18 cellular contexts compared by ENCODE assay signal in genomic region chr11:608751-609354, GRCh38. TPM values are rescaled to one million over a fixed set of nuclear protein-coding genes. Genes with fewer than 3 reads are reported as not detected.
DNase-seq lines count a peak whose midpoint lies in the region; ATAC-seq and TF ChIP-seq lines count a peak whose summit lies in the region.
"Had no signal": no experiment of that assay in that cellular context is flagged by ENCODE, and none has a peak within 500 bp of the region (broad histone marks: within the 10 kb centered on the region; RNA-seq: fewer than 3 reads in every experiment).

No MANE protein-coding gene starts in this region.

- H2BK5ac ChIP-seq in trophoblast cell (ENCODE audit: low read depth, low read length, poor library complexity) = no peak overlapping the region

- no CpG with 5 or more reads among the region's 37 CpGs for WGBS in trophoblast cell (ENCODE audit: extremely low coverage, insufficient coverage, insufficient read length)

- H3K23ac ChIP-seq in trophoblast cell (ENCODE audit: low read length) = no peak overlapping the region

- no peaks in the 10 kb centered on the region for H3K9me3 Mint-ChIP-seq in activated T-cell treated with anti-CD3 and anti-CD28 coated beads, Interleukin-2, amount 50 U/mL, for 24 hours
- no peaks in the 10 kb centered on the region for H3K9me3 Mint-ChIP-seq in activated T-cell treated with anti-CD3 and anti-CD28 coated beads, Interleukin-2, amount 50 U/mL, for 4 hours
- H3K9me3 Mint-ChIP-seq in CD4-positive, alpha-beta T cell = no peaks in the 10 kb centered on the region
- H3K9me3 Mint-ChIP-seq in chondrocyte (ENCODE audit: low read depth) = no peaks in the 10 kb centered on the region
- no peaks in the 10 kb centered on the region for H3K9me3 Mint-ChIP-seq in neural progenitor cell

- no peak for DNase-seq in activated T-cell treated with anti-CD3 and anti-CD28 coated beads, Interleukin-2, amount 50 U/mL, for 24 hours
- DNase-seq in activated T-cell treated with anti-CD3 and anti-CD28 coated beads, Interleukin-2, amount 50 U/mL, for 4 hours = no peak
- no peak for DNase-seq in CD4-positive, alpha-beta T cell
- DNase-seq in chondrocyte (ENCODE audit: low spot score) (no peak), neural progenitor cell (ENCODE audit: low spot score) (no peak), trophoblast cell (no peak)
- DNase-seq: CD4-positive, CD25-positive, alpha-beta regulatory T cell; DND-41; GF-D8; KBM-7; NCI-H1436 treated with DMSO at 0.1 percent for 48 hours; NCI-H446; PC-9; SHP77 treated with DMSO at 0.1 percent for 48 hours had no signal

- no peak overlapping the region for H4K12ac ChIP-seq in trophoblast cell (ENCODE audit: low read depth, low read length)

- no peaks in the 10 kb centered on the region for H3K9me3 ChIP-seq in CD4-positive, alpha-beta T cell (ENCODE audit: control insufficient read depth, low read length)
- no peaks in the 10 kb centered on the region for H3K9me3 ChIP-seq in neural progenitor cell (ENCODE audit: low read depth)
- no peaks in the 10 kb centered on the region for H3K9me3 ChIP-seq in trophoblast cell (ENCODE audit: insufficient read depth, low read depth, low read length)
- H3K9me3 ChIP-seq: A549 had no signal

- H3K4me3 ChIP-seq in neural progenitor cell = no peak overlapping the region
- no peak overlapping the region for H3K4me3 ChIP-seq in trophoblast cell (ENCODE audit: low read depth, low read length)
- H3K4me3 ChIP-seq: A549, PC-9 had no signal

- H3K36me3 ChIP-seq in neural progenitor cell (no peaks in the 10 kb centered on the region), trophoblast cell (ENCODE audit: control insufficient read depth in 1 of 2, insufficient read depth in 2 of 2, low read length in 2 of 2) (peaks cover 93 to 95% of the 10 kb centered on the region in 2 experiments)

- H3K4me1 ChIP-seq in neural progenitor cell (no peaks in the 10 kb centered on the region), trophoblast cell (ENCODE audit: control insufficient read depth in 1 of 2, insufficient read depth in 2 of 2, low read length in 2 of 2) (peaks cover 3% of the 10 kb centered on the region in 2 experiments)

- no peak overlapping the region for H2BK12ac ChIP-seq in trophoblast cell (ENCODE audit: low read length)

- H3K36me3 Mint-ChIP-seq in activated T-cell treated with anti-CD3 and anti-CD28 coated beads, Interleukin-2, amount 50 U/mL, for 24 hours (ENCODE audit: low read depth) = peaks cover 84% of the 10 kb centered on the region
- peaks cover 22% of the 10 kb centered on the region for H3K36me3 Mint-ChIP-seq in activated T-cell treated with anti-CD3 and anti-CD28 coated beads, Interleukin-2, amount 50 U/mL, for 4 hours (ENCODE audit: insufficient read depth)
- H3K36me3 Mint-ChIP-seq in CD4-positive, alpha-beta T cell (ENCODE audit: low read depth) = peaks cover 53% of the 10 kb centered on the region
- H3K36me3 Mint-ChIP-seq in chondrocyte (ENCODE audit: low read depth) (peaks cover 25% of the 10 kb centered on the region), neural progenitor cell (peaks cover 16% of the 10 kb centered on the region)

- H3K4me3 Mint-ChIP-seq in activated T-cell treated with anti-CD3 and anti-CD28 coated beads, Interleukin-2, amount 50 U/mL, for 24 hours = no peak overlapping the region
- no peak overlapping the region for H3K4me3 Mint-ChIP-seq in activated T-cell treated with anti-CD3 and anti-CD28 coated beads, Interleukin-2, amount 50 U/mL, for 4 hours
- no peak overlapping the region for H3K4me3 Mint-ChIP-seq in CD4-positive, alpha-beta T cell
- H3K4me3 Mint-ChIP-seq in chondrocyte (ENCODE audit: unreplicated experiment) (no peak overlapping the region), neural progenitor cell (no peak overlapping the region)

- H3K27ac ChIP-seq in CD4-positive, alpha-beta T cell (ENCODE audit: low read depth, low read length) = no peak overlapping the region
- H3K27ac ChIP-seq in neural progenitor cell = no peak overlapping the region
- H3K27ac ChIP-seq in trophoblast cell (ENCODE audit: low read depth, low read length) = no peak overlapping the region
- H3K27ac ChIP-seq: A549, HL-60, PC-9 had no signal

- no peak overlapping the region for H4K91ac ChIP-seq in trophoblast cell (ENCODE audit: low read depth, low read length)

- CTCF ChIA-PET in CD4-positive, alpha-beta T cell (lab: Charles Lee) = no interaction called here

- H3K9ac ChIP-seq in neural progenitor cell = no peak overlapping the region
- H3K9ac ChIP-seq in trophoblast cell (ENCODE audit: low read length) = no peak overlapping the region

- H3K4me1 Mint-ChIP-seq in activated T-cell treated with anti-CD3 and anti-CD28 coated beads, Interleukin-2, amount 50 U/mL, for 24 hours (ENCODE audit: low read depth) = peaks cover 7% of the 10 kb centered on the region
- H3K4me1 Mint-ChIP-seq in activated T-cell treated with anti-CD3 and anti-CD28 coated beads, Interleukin-2, amount 50 U/mL, for 4 hours (ENCODE audit: low read depth) = peaks cover 2% of the 10 kb centered on the region
- peaks cover 5% of the 10 kb centered on the region for H3K4me1 Mint-ChIP-seq in CD4-positive, alpha-beta T cell (ENCODE audit: low read depth)
- H3K4me1 Mint-ChIP-seq in chondrocyte (ENCODE audit: low read depth) = no peaks in the 10 kb centered on the region
- no peaks in the 10 kb centered on the region for H3K4me1 Mint-ChIP-seq in neural progenitor cell

- H3F3A ChIP-seq in neural progenitor cell (ENCODE audit: low read depth) = peaks cover 17% of the 10 kb centered on the region

- peak overlapping the region; percentile 57 for H3K27ac Mint-ChIP-seq in activated T-cell treated with anti-CD3 and anti-CD28 coated beads, Interleukin-2, amount 50 U/mL, for 24 hours
- peak overlapping the region; percentile 65 for H3K27ac Mint-ChIP-seq in CD4-positive, alpha-beta T cell
- peak overlapping the region; percentile 49 for H3K27ac Mint-ChIP-seq in chondrocyte (ENCODE audit: unreplicated experiment)
- H3K27ac Mint-ChIP-seq in neural progenitor cell = peak overlapping the region; percentile 46
- H3K27ac Mint-ChIP-seq: CD4-positive, CD25-positive, alpha-beta regulatory T cell had no signal

- POLR2A ChIA-PET in CD4-positive, alpha-beta T cell (lab: Charles Lee) = no interaction called here

- intact Hi-C loops in CD4-positive, alpha-beta T cell (cut with DNase I, micrococcal nuclease) = no loop called here

- H3K4me2 ChIP-seq in neural progenitor cell = no peak overlapping the region
- no peak overlapping the region for H3K4me2 ChIP-seq in trophoblast cell (ENCODE audit: low read length)
- H3K4me2 ChIP-seq: A549, PC-9 had no signal

- H3K27me3 ChIP-seq in CD4-positive, alpha-beta T cell (ENCODE audit: control insufficient read depth, insufficient read depth, low read length) = no peaks in the 10 kb centered on the region
- no peaks in the 10 kb centered on the region for H3K27me3 ChIP-seq in neural progenitor cell
- no peaks in the 10 kb centered on the region for H3K27me3 ChIP-seq in trophoblast cell (ENCODE audit: insufficient read depth, low read length)

- no peak overlapping the region for H3K4ac ChIP-seq in trophoblast cell (ENCODE audit: low read depth, low read length)

- TF ChIP-seq CTCF in CD4-positive, alpha-beta T cell (IDR thresholded peaks at IDR 0.05) = no peak
- no peak for TF ChIP-seq CTCF in chondrocyte (IDR thresholded peaks at IDR 0.05)
- TF ChIP-seq CTCF in neural progenitor cell (IDR thresholded peaks at IDR 0.05) = no peak

- no peak for ATAC-seq in activated T-cell treated with anti-CD3 and anti-CD28 coated beads, Interleukin-2, amount 50 U/mL, for 4 hours
- ATAC-seq in CD4-positive, alpha-beta T cell (ENCODE audit: poor library complexity) = no peak
- ATAC-seq in HG02840 (IDR thresholded peaks at IDR 0.05; ENCODE audit: low FRiP score, unreplicated experiment) (no peak), GM18867 (IDR thresholded peaks at IDR 0.05; ENCODE audit: unreplicated experiment) (no peak)
- ATAC-seq: A549 had no signal

- H3K27me3 Mint-ChIP-seq in activated T-cell treated with anti-CD3 and anti-CD28 coated beads, Interleukin-2, amount 50 U/mL, for 24 hours = no peaks in the 10 kb centered on the region
- H3K27me3 Mint-ChIP-seq in activated T-cell treated with anti-CD3 and anti-CD28 coated beads, Interleukin-2, amount 50 U/mL, for 4 hours (ENCODE audit: low read depth) = no peaks in the 10 kb centered on the region
- no peaks in the 10 kb centered on the region for H3K27me3 Mint-ChIP-seq in CD4-positive, alpha-beta T cell
- H3K27me3 Mint-ChIP-seq in chondrocyte (ENCODE audit: low read depth) = no peaks in the 10 kb centered on the region
- peaks cover 13% of the 10 kb centered on the region for H3K27me3 Mint-ChIP-seq in neural progenitor cell (ENCODE audit: insufficient read depth, low read depth)
- H3K27me3 Mint-ChIP-seq: CD4-positive, CD25-positive, alpha-beta regulatory T cell had no signal

- H3K79me1 ChIP-seq in trophoblast cell (ENCODE audit: low read length) = no peaks in the 10 kb centered on the region

- no peak overlapping the region for H2BK120ac ChIP-seq in trophoblast cell (ENCODE audit: insufficient read depth, low read length, poor library complexity)

- H3K79me2 ChIP-seq in neural progenitor cell (ENCODE audit: low read depth) (no peaks in the 10 kb centered on the region), trophoblast cell (ENCODE audit: control insufficient read depth, insufficient read depth, low read length, poor library complexity) (no peaks in the 10 kb centered on the region)

- H2AK5ac ChIP-seq in trophoblast cell (ENCODE audit: low read length) = no peak overlapping the region

- H4K8ac ChIP-seq in trophoblast cell (ENCODE audit: low read depth, low read length) = no peak overlapping the region

- H3K14ac ChIP-seq in trophoblast cell (ENCODE audit: low read length) = no peak overlapping the region

- no peak overlapping the region for H3K18ac ChIP-seq in trophoblast cell (ENCODE audit: low read length)

- peaks cover 41% of the 10 kb centered on the region for H4K20me1 ChIP-seq in neural progenitor cell (ENCODE audit: low read depth)

- H2AFZ ChIP-seq in neural progenitor cell (replicated peaks) = no peak overlapping the region
- no peak overlapping the region for H2AFZ ChIP-seq in trophoblast cell (ENCODE audit: insufficient read depth, low read length, poor library complexity)
- H2AFZ ChIP-seq: PC-9 had no signal

RNA-seq across cellular contexts. Expression of gene IRF7, which starts 6.9 kb away (rescaled TPM):
- total RNA-seq in activated T-cell treated with anti-CD3 and anti-CD28 coated beads, Interleukin-2, amount 50 U/mL, for 4 hours = 10 to 100 TPM; 16.3 to 26.7 (median 17.7) TPM
- 10 to 100 TPM; 36.5 to 37.7 TPM for total RNA-seq in CD4-positive, alpha-beta T cell
- total RNA-seq in chondrocyte (6.5 to 11.4 TPM (median 7.7 TPM) in 3 replicates), neural progenitor cell (ENCODE audit: low replicate concordance) (4.3 and 18.4 TPM in 2 replicates)
- 10.6 and 11.1 TPM in 2 replicates for polyA plus RNA-seq in trophoblast cell (2013)

RNA-seq across cellular contexts. Expression of gene CDHR5, which starts 15.9 kb away (rescaled TPM):
- not detected for total RNA-seq in activated T-cell treated with anti-CD3 and anti-CD28 coated beads, Interleukin-2, amount 50 U/mL, for 4 hours
- not detected for total RNA-seq in CD4-positive, alpha-beta T cell
- total RNA-seq in chondrocyte = not detected in 3 replicates
- not detected in 2 replicates for total RNA-seq in neural progenitor cell (ENCODE audit: low replicate concordance)
- polyA plus RNA-seq in trophoblast cell (2013) = 0.03 and 0.04 TPM in 2 replicates
- total RNA-seq: CD4-positive, CD25-positive, alpha-beta regulatory T cell; PC-9 had no signal
- polyA plus RNA-seq: CD4-positive, CD25-positive, alpha-beta regulatory T cell had no signal

RNA-seq across cellular contexts. Expression of gene SCT, which starts 18.1 kb away (rescaled TPM):
- total RNA-seq in activated T-cell treated with anti-CD3 and anti-CD28 coated beads, Interleukin-2, amount 50 U/mL, for 4 hours = not detected
- total RNA-seq in CD4-positive, alpha-beta T cell = not detected
- total RNA-seq in chondrocyte = 0.72 TPM in 1 of 3 replicates, not detected in the others
- total RNA-seq in neural progenitor cell (ENCODE audit: low replicate concordance) = not detected in 2 replicates
- 0.48 and 0.56 TPM in 2 replicates for polyA plus RNA-seq in trophoblast cell (2013)
- total RNA-seq: CD4-positive, CD25-positive, alpha-beta regulatory T cell; PC-9 had no signal
- polyA plus RNA-seq: A549; CD4-positive, CD25-positive, alpha-beta regulatory T cell had no signal

RNA-seq across cellular contexts. Expression of gene DRD4, which starts 28.2 kb away (rescaled TPM):
- under 1 TPM in 2 of 3 donors, not detected in 1; 0.13 to 0.28 TPM for total RNA-seq in activated T-cell treated with anti-CD3 and anti-CD28 coated beads, Interleukin-2, amount 50 U/mL, for 4 hours
- total RNA-seq in CD4-positive, alpha-beta T cell = under 1 TPM; 0.70 to 0.82 TPM
- 0.55 to 1.7 TPM (median 1.00 TPM) in 3 replicates for total RNA-seq in chondrocyte
- 0.97 and 6.6 TPM in 2 replicates for total RNA-seq in neural progenitor cell (ENCODE audit: low replicate concordance)
- polyA plus RNA-seq in trophoblast cell (2013) = 1.0 and 1.1 TPM in 2 replicates
- total RNA-seq: CD4-positive, CD25-positive, alpha-beta regulatory T cell had no signal
- polyA plus RNA-seq: A549; CD4-positive, CD25-positive, alpha-beta regulatory T cell had no signal

RNA-seq across cellular contexts. Expression of gene PHRF1, which starts 32.6 kb away (rescaled TPM):
- 10 to 100 TPM; 57.7 to 59.2 (median 57.7) TPM for total RNA-seq in activated T-cell treated with anti-CD3 and anti-CD28 coated beads, Interleukin-2, amount 50 U/mL, for 4 hours
- total RNA-seq in CD4-positive, alpha-beta T cell = 10 to 100 TPM; 37.1 to 37.6 TPM
- 24.6 to 34.1 TPM (median 25.9 TPM) in 3 replicates for total RNA-seq in chondrocyte
- 9.8 and 43.6 TPM in 2 replicates for total RNA-seq in neural progenitor cell (ENCODE audit: low replicate concordance)
- polyA plus RNA-seq in trophoblast cell (2013) = 23.6 and 23.8 TPM in 2 replicates
